24 cellular contexts compared by ENCODE assay signal in the genomic region with DNA sequence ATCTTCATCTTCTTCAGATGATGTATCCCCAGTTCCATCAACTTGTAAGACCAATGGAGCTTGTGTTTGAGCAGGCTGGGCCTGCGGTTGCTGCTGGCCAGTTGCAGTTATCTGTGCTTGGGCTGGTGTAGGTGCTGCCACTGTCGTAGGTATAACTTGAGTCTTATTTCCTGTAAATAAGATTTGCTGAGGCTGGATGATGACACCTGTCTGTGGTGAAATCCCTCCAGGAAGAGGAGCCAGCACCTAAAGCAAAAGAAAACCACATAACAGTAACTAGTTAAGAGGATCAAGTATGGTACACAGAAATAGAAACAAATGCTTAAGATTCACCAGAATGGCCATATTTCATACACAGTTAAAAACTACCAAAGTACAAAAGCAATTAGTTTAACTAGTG. TPM values are rescaled to one million over a fixed set of nuclear protein-coding genes. Genes with fewer than 3 reads are reported as not detected.
A peak's percentile ranks its signal among the peaks of the same experiment; 100 is the strongest.
DNase-seq lines count a peak whose midpoint lies in the region; ATAC-seq and TF ChIP-seq lines count a peak whose summit lies in the region.
"Had no signal": no experiment of that assay in that cellular context is flagged by ENCODE, and none has a peak within 500 bp of the region (broad histone marks: within the 10 kb centered on the region; RNA-seq: fewer than 3 reads in every experiment).

No MANE protein-coding gene starts in this region.

- CTCF ChIA-PET in activated naive CD4-positive, alpha-beta T cell treated with anti-CD3 and anti-CD28 coated beads, Interleukin-2, amount 10 ng/mL, durations not matched to agents 7 days and 5 days (lab: Charles Lee) = no interaction called here

- H3K4me3 ChIP-seq in testis = no peak overlapping the region
- H3K4me3 ChIP-seq: heart right ventricle, left ventricle myocardium inferior, MG63, suprapubic skin had no signal

- H3K27me3 Mint-ChIP-seq in activated naive CD4-positive, alpha-beta T cell treated with anti-CD3 and anti-CD28 coated beads, Interleukin-2, amount 10 ng/mL, durations not matched to agents 7 days and 5 days = no peaks in the 10 kb centered on the region
- H3K27me3 Mint-ChIP-seq in T-helper 17 cell = no peaks in the 10 kb centered on the region
- no peaks in the 10 kb centered on the region for H3K27me3 Mint-ChIP-seq in stimulated activated naive CD8-positive, alpha-beta T cell treated with anti-CD3 and anti-CD28 coated beads, Interleukin-15, amount 100 ng/mL, for 72 hours
- H3K27me3 Mint-ChIP-seq: IgD-negative memory B cell, progenitor cell of endocrine pancreas had no signal

- 94 to 95% methylated on average over 2 of the region's 2 CpGs for WGBS in testis, 2 donors

- no peaks in the 10 kb centered on the region for H3K4me1 ChIP-seq in testis
- H3K4me1 ChIP-seq: heart right ventricle, left ventricle myocardium inferior, suprapubic skin had no signal

- intact Hi-C loops in left cardiac atrium (cut with DNase I) = no loop called here
- intact Hi-C loops in testis (cut with DNase I; ENCODE audit: low total_unique reads) = no loop called here

- H3K9me3 ChIP-seq in T-helper 17 cell (ENCODE audit: control insufficient read depth, low read length, poor library complexity, severe bottlenecking) (no peaks in the 10 kb centered on the region), testis (no peaks in the 10 kb centered on the region)
- H3K9me3 ChIP-seq: heart right ventricle, left ventricle myocardium inferior, MG63, suprapubic skin had no signal

- peak overlapping the region; percentile 69 for H3K4me3 Mint-ChIP-seq in activated naive CD4-positive, alpha-beta T cell treated with anti-CD3 and anti-CD28 coated beads, Interleukin-2, amount 10 ng/mL, durations not matched to agents 7 days and 5 days
- peak overlapping the region; percentile 80 for H3K4me3 Mint-ChIP-seq in T-helper 17 cell
- H3K4me3 Mint-ChIP-seq in stimulated activated naive CD8-positive, alpha-beta T cell treated with anti-CD3 and anti-CD28 coated beads, Interleukin-15, amount 100 ng/mL, for 72 hours = peak overlapping the region; percentile 70 to 84
- H3K4me3 Mint-ChIP-seq: IgD-negative memory B cell, neural crest cell had no signal

- no peaks in the 10 kb centered on the region for H3K27me3 ChIP-seq in testis
- H3K27me3 ChIP-seq: heart right ventricle, MG63, suprapubic skin had no signal

- TF ChIP-seq CTCF in testis (IDR thresholded peaks at IDR 0.05) = no peak

- DNase-seq in activated naive CD4-positive, alpha-beta T cell treated with anti-CD3 and anti-CD28 coated beads, Interleukin-2, amount 10 ng/mL, durations not matched to agents 7 days and 5 days = peak; percentile 43
- DNase-seq in activated naive CD4-positive, alpha-beta T cell treated with Interleukin-2 at 50 U/mL for 16 hours = no peak
- no peak for DNase-seq in T-helper 17 cell
- peak; percentile 45 for DNase-seq in central memory CD4-positive, alpha-beta T cell
- peak in 1 of 2 donors; percentile 18 for DNase-seq in stimulated activated naive CD8-positive, alpha-beta T cell treated with anti-CD3 and anti-CD28 coated beads, Interleukin-15, amount 100 ng/mL, for 72 hours
- no peak for DNase-seq in T1000 (lab: John Stamatoyannopoulos, UW)
- no peak for DNase-seq in left cardiac atrium
- no peak for DNase-seq in testis
- DNase-seq: activated gamma-delta T cell treated with Interleukin-2 at 50 U/mL for 16 hours; cerebellar nuclear complex; GDM1; H7; heart right ventricle; left ventricle myocardium inferior; MG63; NCI-H2171; NCI-H524 treated with DMSO at 0.1 percent for 48 hours; stimulated activated CD8-positive, alpha-beta memory T cell treated with anti-CD3 and anti-CD28 coated beads, Interleukin-4, amount 100 ng/mL, for 48 hours; WERI-Rb-1 had no signal

- no peak overlapping the region for H3K27ac ChIP-seq in testis
- H3K27ac ChIP-seq: C4-2B, heart right ventricle, left ventricle myocardium inferior, suprapubic skin, WERI-Rb-1 had no signal

- peaks cover 66% of the 10 kb centered on the region for H3K4me1 Mint-ChIP-seq in activated naive CD4-positive, alpha-beta T cell treated with anti-CD3 and anti-CD28 coated beads, Interleukin-2, amount 10 ng/mL, durations not matched to agents 7 days and 5 days
- H3K4me1 Mint-ChIP-seq in T-helper 17 cell = peaks cover 38% of the 10 kb centered on the region
- peaks cover 67% of the 10 kb centered on the region for H3K4me1 Mint-ChIP-seq in stimulated activated naive CD8-positive, alpha-beta T cell treated with anti-CD3 and anti-CD28 coated beads, Interleukin-15, amount 100 ng/mL, for 72 hours
- H3K4me1 Mint-ChIP-seq: neural crest cell had no signal

- H3K36me3 Mint-ChIP-seq in activated naive CD4-positive, alpha-beta T cell treated with anti-CD3 and anti-CD28 coated beads, Interleukin-2, amount 10 ng/mL, durations not matched to agents 7 days and 5 days = peaks cover 66% of the 10 kb centered on the region
- H3K36me3 Mint-ChIP-seq in T-helper 17 cell (ENCODE audit: low read depth) = peaks cover 5% of the 10 kb centered on the region

- no peaks in the 10 kb centered on the region for H3K36me3 ChIP-seq in testis (ENCODE audit: low read depth, missing control alignments)

- ATAC-seq in T-helper 17 cell = peak; percentile 88
- peak; percentile 83 for ATAC-seq in stimulated activated naive CD8-positive, alpha-beta T cell treated with anti-CD3 and anti-CD28 coated beads, Interleukin-15, amount 100 ng/mL, for 72 hours
- ATAC-seq in left cardiac atrium = no peak
- ATAC-seq: heart right ventricle had no signal

- H3K9me3 Mint-ChIP-seq in activated naive CD4-positive, alpha-beta T cell treated with anti-CD3 and anti-CD28 coated beads, Interleukin-2, amount 10 ng/mL, durations not matched to agents 7 days and 5 days = no peaks in the 10 kb centered on the region
- no peaks in the 10 kb centered on the region for H3K9me3 Mint-ChIP-seq in stimulated activated naive CD8-positive, alpha-beta T cell treated with anti-CD3 and anti-CD28 coated beads, Interleukin-15, amount 100 ng/mL, for 72 hours
- H3K9me3 Mint-ChIP-seq: IgD-negative memory B cell, neural crest cell had no signal

- no peak for TF ChIP-seq POLR2A in testis (IDR thresholded peaks at IDR 0.05)

- peak overlapping the region; percentile 91 for H3K27ac Mint-ChIP-seq in activated naive CD4-positive, alpha-beta T cell treated with anti-CD3 and anti-CD28 coated beads, Interleukin-2, amount 10 ng/mL, durations not matched to agents 7 days and 5 days
- peak overlapping the region; percentile 86 for H3K27ac Mint-ChIP-seq in T-helper 17 cell
- peak overlapping the region; percentile 3 to 66 for H3K27ac Mint-ChIP-seq in stimulated activated naive CD8-positive, alpha-beta T cell treated with anti-CD3 and anti-CD28 coated beads, Interleukin-15, amount 100 ng/mL, for 72 hours
- H3K27ac Mint-ChIP-seq: progenitor cell of endocrine pancreas had no signal

RNA-seq across cellular contexts. Expression of gene GTF2A1, which starts 28.2 kb away (rescaled TPM):
- total RNA-seq in T-helper 17 cell = 10 to 100 TPM; 21.4 to 22.4 TPM
- total RNA-seq in left cardiac atrium = 10 to 100 TPM; 16.7 to 17.7 TPM
- total RNA-seq in testis = 10 to 100 TPM; 52.9 to 66.0 TPM
- 50.2 TPM for polyA plus RNA-seq in testis (ENCODE audit: insufficient read depth, low read depth, low replicate concordance)

Comparison
In these comparisons a context has a peak if more than half of its experiments do, and no peak if none do; other contexts are left out.
1. DNase-seq: peak in activated naive CD4-positive, alpha-beta T cell treated with anti-CD3 and anti-CD28 coated beads, Interleukin-2, amount 10 ng/mL, durations not matched to agents 7 days and 5 days (single experiment) and central memory CD4-positive, alpha-beta T cell (single experiment); none in activated naive CD4-positive, alpha-beta T cell treated with Interleukin-2 at 50 U/mL for 16 hours (single experiment), T-helper 17 cell (0 of 3), T1000 (single experiment), left cardiac atrium (single experiment) and testis (single experiment).
2. H3K27ac Mint-ChIP-seq: peak in every context shown above with its lines; median percentile 91 in activated naive CD4-positive, alpha-beta T cell treated with anti-CD3 and anti-CD28 coated beads, Interleukin-2, amount 10 ng/mL, durations not matched to agents 7 days and 5 days; 86 in T-helper 17 cell; 34 in stimulated activated naive CD8-positive, alpha-beta T cell treated with anti-CD3 and anti-CD28 coated beads, Interleukin-15, amount 100 ng/mL, for 72 hours.
3. ATAC-seq: peak in T-helper 17 cell (single experiment) and stimulated activated naive CD8-positive, alpha-beta T cell treated with anti-CD3 and anti-CD28 coated beads, Interleukin-15, amount 100 ng/mL, for 72 hours (single experiment); none in left cardiac atrium (0 of 2).
4. Peak in every context shown above with its lines, with median percentiles within 50 percentile points of each other: H3K4me3 Mint-ChIP-seq.